Comparison of ENCODE assay signal across 14 cellular contexts in genomic region chr6:119116712-119117281, GRCh38. TPM values are rescaled to one million over a fixed set of nuclear protein-coding genes. Genes with fewer than 3 reads are reported as not detected.
DNase-seq lines count a peak whose midpoint lies in the region; ATAC-seq and TF ChIP-seq lines count a peak whose summit lies in the region.
"Had no signal": no experiment of that assay in that cellular context is flagged by ENCODE, and none has a peak within 500 bp of the region (broad histone marks: within the 10 kb centered on the region; RNA-seq: fewer than 3 reads in every experiment).

No MANE protein-coding gene starts in this region.

- no peaks in the 10 kb centered on the region for H3K9me3 Mint-ChIP-seq in activated CD8-positive, alpha-beta T cell treated with anti-CD3 and anti-CD28 coated beads for 36 hours
- no peaks in the 10 kb centered on the region for H3K9me3 Mint-ChIP-seq in activated CD8-positive, alpha-beta T cell treated with anti-CD3 and anti-CD28 coated beads, Interleukin-2, amount 10 ng/mL, durations not matched to agents 7 days and 5 days (ENCODE audit: insufficient read depth)
- H3K9me3 Mint-ChIP-seq in stimulated activated effector memory CD8-positive, alpha-beta T cell treated with anti-CD3 and anti-CD28 coated beads, Interleukin-12 subunit alpha, Interleukin-12 subunit beta, amount 100 ng/mL, for 72 hours: no peaks in the 10 kb centered on the region
- H3K9me3 Mint-ChIP-seq: natural killer cell treated with Interleukin-12 subunit alpha and Interleukin-12 subunit beta and Interleukin-15 and Interleukin-18, amount 100 ng/mL, for 72 hours had no signal

- H3K9me3 ChIP-seq in MG63: no peaks in the 10 kb centered on the region
- H3K9me3 ChIP-seq: esophagus muscularis mucosa, spleen had no signal

- POLR2A ChIA-PET in activated CD8-positive, alpha-beta T cell treated with anti-CD3 and anti-CD28 coated beads for 36 hours (lab: Charles Lee): no interaction called here
- POLR2A ChIA-PET in activated CD8-positive, alpha-beta T cell treated with anti-CD3 and anti-CD28 coated beads, Interleukin-2, amount 10 ng/mL, durations not matched to agents 7 days and 5 days (lab: Charles Lee): interaction anchor here (0.6 kb wide), 1 partner anchor 158 kb away, joined by 3 read pairs; no protein-coding TSS in a partner anchor

- no peaks in the 10 kb centered on the region for H3K36me3 ChIP-seq in MG63
- H3K36me3 ChIP-seq: esophagus muscularis mucosa, spleen had no signal

- H3K4me1 Mint-ChIP-seq in activated CD8-positive, alpha-beta T cell treated with anti-CD3 and anti-CD28 coated beads for 36 hours (ENCODE audit: low read depth): no peaks in the 10 kb centered on the region
- H3K4me1 Mint-ChIP-seq in activated CD8-positive, alpha-beta T cell treated with anti-CD3 and anti-CD28 coated beads, Interleukin-2, amount 10 ng/mL, durations not matched to agents 7 days and 5 days (ENCODE audit: low read depth): peaks cover 4% of the 10 kb centered on the region
- H3K4me1 Mint-ChIP-seq in stimulated activated effector memory CD8-positive, alpha-beta T cell treated with anti-CD3 and anti-CD28 coated beads, Interleukin-12 subunit alpha, Interleukin-12 subunit beta, amount 100 ng/mL, for 72 hours: no peaks in the 10 kb centered on the region

- no peak overlapping the region for H3K4me3 Mint-ChIP-seq in activated CD8-positive, alpha-beta T cell treated with anti-CD3 and anti-CD28 coated beads for 36 hours
- no peak overlapping the region for H3K4me3 Mint-ChIP-seq in activated CD8-positive, alpha-beta T cell treated with anti-CD3 and anti-CD28 coated beads, Interleukin-2, amount 10 ng/mL, durations not matched to agents 7 days and 5 days
- no peak overlapping the region for H3K4me3 Mint-ChIP-seq in stimulated activated effector memory CD8-positive, alpha-beta T cell treated with anti-CD3 and anti-CD28 coated beads, Interleukin-12 subunit alpha, Interleukin-12 subunit beta, amount 100 ng/mL, for 72 hours
- H3K4me3 Mint-ChIP-seq: natural killer cell treated with Interleukin-12 subunit alpha and Interleukin-12 subunit beta and Interleukin-15 and Interleukin-18, amount 100 ng/mL, for 72 hours had no signal

- ATAC-seq in activated CD8-positive, alpha-beta T cell treated with anti-CD3 and anti-CD28 coated beads for 36 hours: no peak
- no peak for ATAC-seq in activated CD8-positive, alpha-beta T cell treated with anti-CD3 and anti-CD28 coated beads, Interleukin-2, amount 10 ng/mL, durations not matched to agents 7 days and 5 days
- ATAC-seq in stimulated activated effector memory CD8-positive, alpha-beta T cell treated with anti-CD3 and anti-CD28 coated beads, Interleukin-12 subunit alpha, Interleukin-12 subunit beta, amount 100 ng/mL, for 72 hours: peak; percentile 16

- DNase-seq in activated CD8-positive, alpha-beta T cell treated with anti-CD3 and anti-CD28 coated beads for 36 hours: peak; percentile 39
- DNase-seq in activated CD8-positive, alpha-beta T cell treated with anti-CD3 and anti-CD28 coated beads, Interleukin-2, amount 10 ng/mL, durations not matched to agents 7 days and 5 days: no peak
- DNase-seq in NB4 (ENCODE audit: low read depth) (peak; percentile 24), epithelial cell of esophagus (ENCODE audit: low read depth) (no peak), NCI-H2081 (lab: John Stamatoyannopoulos, UW) (no peak), MG63 (no peak)
- DNase-seq in stimulated activated effector memory CD8-positive, alpha-beta T cell treated with anti-CD3 and anti-CD28 coated beads, Interleukin-12 subunit alpha, Interleukin-12 subunit beta, amount 100 ng/mL, for 72 hours (ENCODE audit: low spot score in 2 of 2): no peak
- DNase-seq in effector CD8-positive, alpha-beta T cell (lab: John Stamatoyannopoulos, UW): no peak
- DNase-seq: aorta, GOT3, IMR-90, spleen had no signal

- intact Hi-C loops in activated CD8-positive, alpha-beta T cell treated with anti-CD3 and anti-CD28 coated beads for 36 hours (cut with micrococcal nuclease): no loop called here

- peak; percentile 56 for TF ChIP-seq CTCF in activated CD8-positive, alpha-beta T cell treated with anti-CD3 and anti-CD28 coated beads for 36 hours (IDR thresholded peaks at IDR 0.05)
- TF ChIP-seq CTCF in NB4 (IDR thresholded peaks at IDR 0.05; ENCODE audit: low read depth, low read length) (peak; percentile 23), epithelial cell of esophagus (IDR thresholded peaks at IDR 0.05; ENCODE audit: insufficient read depth, low read depth, low read length, missing control alignments) (peak; percentile 32)

- no peaks in the 10 kb centered on the region for H3K27me3 ChIP-seq in MG63
- H3K27me3 ChIP-seq: esophagus muscularis mucosa, spleen had no signal

- peaks cover 4% of the 10 kb centered on the region for H3K27me3 Mint-ChIP-seq in activated CD8-positive, alpha-beta T cell treated with anti-CD3 and anti-CD28 coated beads for 36 hours
- H3K27me3 Mint-ChIP-seq in activated CD8-positive, alpha-beta T cell treated with anti-CD3 and anti-CD28 coated beads, Interleukin-2, amount 10 ng/mL, durations not matched to agents 7 days and 5 days (ENCODE audit: low read depth): peaks cover 5% of the 10 kb centered on the region

- CTCF ChIA-PET in activated CD8-positive, alpha-beta T cell treated with anti-CD3 and anti-CD28 coated beads for 36 hours (lab: Charles Lee): interaction anchor here (2.1 kb wide), 1 partner anchor 8 kb away, joined by 6 read pairs; no protein-coding TSS in a partner anchor
- CTCF ChIA-PET in activated CD8-positive, alpha-beta T cell treated with anti-CD3 and anti-CD28 coated beads, Interleukin-2, amount 10 ng/mL, durations not matched to agents 7 days and 5 days (lab: Charles Lee): interaction anchor here (1.4 to 1.8 kb wide), 2 partner anchors 8 to 13 kb away, joined by 3 read pairs; no protein-coding TSS in a partner anchor

- no peak overlapping the region for H3K27ac Mint-ChIP-seq in activated CD8-positive, alpha-beta T cell treated with anti-CD3 and anti-CD28 coated beads for 36 hours
- H3K27ac Mint-ChIP-seq in activated CD8-positive, alpha-beta T cell treated with anti-CD3 and anti-CD28 coated beads, Interleukin-2, amount 10 ng/mL, durations not matched to agents 7 days and 5 days: no peak overlapping the region
- H3K27ac Mint-ChIP-seq in stimulated activated effector memory CD8-positive, alpha-beta T cell treated with anti-CD3 and anti-CD28 coated beads, Interleukin-12 subunit alpha, Interleukin-12 subunit beta, amount 100 ng/mL, for 72 hours: no peak overlapping the region
- H3K27ac Mint-ChIP-seq: natural killer cell treated with Interleukin-12 subunit alpha and Interleukin-12 subunit beta and Interleukin-15 and Interleukin-18, amount 100 ng/mL, for 72 hours had no signal

- no peaks in the 10 kb centered on the region for H3K36me3 Mint-ChIP-seq in activated CD8-positive, alpha-beta T cell treated with anti-CD3 and anti-CD28 coated beads for 36 hours (ENCODE audit: low read depth)
- H3K36me3 Mint-ChIP-seq in activated CD8-positive, alpha-beta T cell treated with anti-CD3 and anti-CD28 coated beads, Interleukin-2, amount 10 ng/mL, durations not matched to agents 7 days and 5 days (ENCODE audit: low read depth): no peaks in the 10 kb centered on the region
- H3K36me3 Mint-ChIP-seq in stimulated activated effector memory CD8-positive, alpha-beta T cell treated with anti-CD3 and anti-CD28 coated beads, Interleukin-12 subunit alpha, Interleukin-12 subunit beta, amount 100 ng/mL, for 72 hours: no peaks in the 10 kb centered on the region
- H3K36me3 Mint-ChIP-seq: natural killer cell treated with Interleukin-12 subunit alpha and Interleukin-12 subunit beta and Interleukin-15 and Interleukin-18, amount 100 ng/mL, for 72 hours had no signal

- no peak for TF ChIP-seq POLR2A in NB4 (IDR thresholded peaks at IDR 0.05; ENCODE audit: extremely low read depth, insufficient read length)

- H3K4me3 ChIP-seq in NB4 (ENCODE audit: low read depth, low read length) (no peak overlapping the region), epithelial cell of esophagus (ENCODE audit: low read length) (no peak overlapping the region), MG63 (no peak overlapping the region)
- H3K4me3 ChIP-seq: esophagus muscularis mucosa, spleen had no signal

RNA-seq across cellular contexts. Expression of gene FAM184A, which starts 38.3 kb away (rescaled TPM):
- 1 to 10 TPM; 3.2 to 4.8 TPM for total RNA-seq in activated CD8-positive, alpha-beta T cell treated with anti-CD3 and anti-CD28 coated beads for 36 hours
- 1 to 10 TPM; 2.2 to 2.7 TPM for total RNA-seq in activated CD8-positive, alpha-beta T cell treated with anti-CD3 and anti-CD28 coated beads, Interleukin-2, amount 10 ng/mL, durations not matched to agents 7 days and 5 days
- 0.13 TPM in 1 of 2 replicates, not detected in the other for total RNA-seq in MG63 (2014; rRNA removed; shearing (Covaris generic); ENCODE audit: low replicate concordance)
- total RNA-seq: IMR-90 had no signal

Comparison
In these comparisons a context has a peak if more than half of its experiments do, and no peak if none do; other contexts are left out.
1. DNase-seq: peak in activated CD8-positive, alpha-beta T cell treated with anti-CD3 and anti-CD28 coated beads for 36 hours (single experiment) and NB4 (single experiment); none in activated CD8-positive, alpha-beta T cell treated with anti-CD3 and anti-CD28 coated beads, Interleukin-2, amount 10 ng/mL, durations not matched to agents 7 days and 5 days (single experiment), epithelial cell of esophagus (single experiment), stimulated activated effector memory CD8-positive, alpha-beta T cell treated with anti-CD3 and anti-CD28 coated beads, Interleukin-12 subunit alpha, Interleukin-12 subunit beta, amount 100 ng/mL, for 72 hours (0 of 2), NCI-H2081 (0 of 2), effector CD8-positive, alpha-beta T cell (single experiment) and MG63 (single experiment).
2. Peak in every context shown above with its lines, with median percentiles within 50 percentile points of each other: CTCF ChIP-seq.